ENCODE assay signal across 18 cellular contexts in the genomic region with DNA sequence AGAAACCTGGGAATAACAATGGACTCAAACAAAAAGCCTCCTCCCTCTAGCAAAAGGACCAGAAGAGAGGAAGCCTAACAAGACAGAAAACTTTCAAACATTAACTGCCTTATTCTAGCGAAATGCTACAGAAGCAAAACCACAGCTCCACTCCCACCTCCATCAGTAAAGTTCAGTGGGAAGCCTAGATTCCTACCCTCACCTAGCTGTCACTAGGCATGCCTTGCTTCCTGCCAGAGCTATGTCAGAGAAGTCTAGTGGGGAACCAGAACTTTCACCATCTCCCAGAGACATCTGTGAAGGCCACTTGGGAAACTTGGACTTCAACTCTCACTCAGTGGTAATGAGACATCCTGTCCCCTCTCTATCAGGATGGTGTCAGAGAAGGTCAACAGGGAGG.
"Had no signal": no experiment of that assay in that cellular context is flagged by ENCODE, and none has a peak within 500 bp of the region (broad histone marks: within the 10 kb centered on the region; RNA-seq: fewer than 3 reads in every experiment).

No MANE protein-coding gene starts in this region.

- H3K4me1 ChIP-seq: esophagus squamous epithelium, gastrocnemius medialis, heart right ventricle, left lung, lower lobe of right lung had no signal

- ATAC-seq: gastrocnemius medialis, heart right ventricle, left cardiac atrium, left lung, left ventricle myocardium superior, lower lobe of right lung had no signal

- H3K9me3 ChIP-seq: esophagus squamous epithelium, gastrocnemius medialis, heart right ventricle, left lung, lower lobe of right lung had no signal

- H3K4me3 ChIP-seq: coronary artery, dorsolateral prefrontal cortex, esophagus squamous epithelium, gastrocnemius medialis, heart right ventricle, left lung, lower lobe of right lung had no signal

- H3K27ac ChIP-seq: coronary artery, dorsolateral prefrontal cortex, esophagus squamous epithelium, gastrocnemius medialis, heart right ventricle, lower lobe of right lung had no signal

- DNase-seq: dermis blood vessel endothelial cell; dorsolateral prefrontal cortex; effector CD4-positive, alpha-beta T cell; effector memory CD4-positive, alpha-beta T cell; esophagus squamous epithelium; foreskin fibroblast; foreskin melanocyte; gastrocnemius medialis; glutamatergic neuron; heart right ventricle; hippocampal formation; left cardiac atrium; left ventricle myocardium superior; lower lobe of right lung; mesendoderm; midbrain had no signal

- H3K27me3 ChIP-seq: dorsolateral prefrontal cortex, esophagus squamous epithelium, gastrocnemius medialis, heart right ventricle, left lung had no signal
